12 cellular contexts compared by ENCODE assay signal in genomic region chr17:82534401-82534812, GRCh38. TPM values are rescaled to one million over a fixed set of nuclear protein-coding genes. Genes with fewer than 3 reads are reported as not detected.
A peak's percentile ranks its signal among the peaks of the same experiment; 100 is the strongest.
DNase-seq lines count a peak whose midpoint lies in the region; TF ChIP-seq lines count a peak whose summit lies in the region.
"Had no signal": no experiment of that assay in that cellular context is flagged by ENCODE, and none has a peak within 500 bp of the region (broad histone marks: within the 10 kb centered on the region; RNA-seq: fewer than 3 reads in every experiment).

No MANE protein-coding gene starts in this region.

- WGBS in sigmoid colon, 2 donors, result 84 to 89% methylated on average over 7 of the region's 7 CpGs

- DNase-seq in NCI-H510A treated with DMSO at 0.1 percent for 48 hours (lab: John Stamatoyannopoulos, UW) (peak; percentile 44), NCI-H510A (lab: John Stamatoyannopoulos, UW) (no peak), NCI-H69 (lab: John Stamatoyannopoulos, UW) (peak; percentile 38), epithelial cell of esophagus (ENCODE audit: low read depth) (peak; percentile 61), sigmoid colon (no peak), GF-D8 (lab: John Stamatoyannopoulos, UW) (no peak), hippocampal formation (lab: John Stamatoyannopoulos, UW) (no peak), GOT3 (lab: John Stamatoyannopoulos, UW) (no peak)
- DNase-seq: activated CD4-positive, alpha-beta T cell treated with anti-CD3 and anti-CD28 coated beads, Interleukin-2, amount 50 U/mL, for 1 hour; dermis blood vessel endothelial cell; DMS79 treated with DMSO at 0.1 percent for 48 hours; SHP77 treated with DMSO at 0.1 percent for 48 hours had no signal

- H3K36me3 ChIP-seq in sigmoid colon, result no peaks in the 10 kb centered on the region

- H3K27me3 ChIP-seq in sigmoid colon, result no peaks in the 10 kb centered on the region

- TF ChIP-seq CTCF in epithelial cell of esophagus (IDR thresholded peaks at IDR 0.05; ENCODE audit: insufficient read depth, low read depth, low read length, missing control alignments), result no peak
- no peak for TF ChIP-seq CTCF in sigmoid colon (IDR thresholded peaks at IDR 0.05)

- H3K4me1 ChIP-seq in sigmoid colon, result peaks cover 0 to 99% (median 90%) of the 10 kb centered on the region in 4 donors

- H3K4me3 ChIP-seq in epithelial cell of esophagus (ENCODE audit: low read length) (peak overlapping the region; percentile 19), sigmoid colon (no peak overlapping the region)

- no peaks in the 10 kb centered on the region for H3K9me3 ChIP-seq in sigmoid colon

- no peak for TF ChIP-seq POLR2A in sigmoid colon (IDR thresholded peaks at IDR 0.05)

- intact Hi-C loops in sigmoid colon (cut with DNase I), result no loop called here

- no peak for TF ChIP-seq EP300 in sigmoid colon (IDR thresholded peaks at IDR 0.05)

- H3K27ac ChIP-seq in sigmoid colon, result peak overlapping the region; percentile 81 to 97 (median 92)

RNA-seq across cellular contexts. Expression of gene FOXK2, which starts 14.9 kb away (rescaled TPM):
- total RNA-seq in sigmoid colon, result 10 to 100 TPM; 29.3 to 56.8 (median 40.5) TPM
- polyA plus RNA-seq in sigmoid colon, result 10 to 100 TPM; 10.2 to 26.2 (median 11.6) TPM

Comparison
In these comparisons a context has a peak if more than half of its experiments do, and no peak if none do; other contexts are left out.
1. DNase-seq: peak in NCI-H510A treated with DMSO at 0.1 percent for 48 hours (single experiment), NCI-H69 (single experiment) and epithelial cell of esophagus (single experiment); none in NCI-H510A (single experiment), sigmoid colon (single experiment), GF-D8 (single experiment), hippocampal formation (0 of 2) and GOT3 (single experiment).